Comparison of ENCODE assay signal across 9 cellular contexts in the genomic region with DNA sequence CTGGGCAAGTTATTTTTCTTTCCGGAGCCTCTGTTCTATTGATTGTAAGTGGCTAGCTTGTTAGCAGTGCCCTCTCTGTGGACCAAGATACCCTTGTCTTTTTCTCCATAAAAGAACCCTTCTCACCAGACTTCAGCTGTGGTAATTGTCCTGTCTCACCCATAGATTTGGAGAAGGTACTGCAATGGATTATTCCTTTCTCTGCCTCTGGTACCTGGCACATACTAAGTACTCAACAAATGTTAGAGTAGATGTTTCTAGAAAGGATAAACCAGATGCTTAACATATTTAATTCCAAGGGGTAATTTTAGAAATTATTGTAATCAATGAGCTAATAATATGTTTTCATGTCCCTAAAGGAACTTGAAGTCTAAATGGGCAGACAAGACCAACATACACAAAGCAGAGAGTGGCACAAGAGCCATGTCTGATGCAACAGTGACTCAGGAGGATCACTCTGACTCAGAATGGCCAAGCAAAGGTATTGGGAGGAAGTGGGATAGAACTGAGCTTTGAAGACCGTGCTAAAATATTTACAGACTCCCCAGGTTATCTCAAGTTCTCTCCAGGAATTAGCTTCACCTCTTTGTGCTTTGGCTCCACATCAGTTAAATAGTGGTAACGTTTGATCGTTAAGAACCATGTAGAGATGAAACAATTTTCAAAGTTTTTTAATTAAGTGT.
DNase-seq lines count a peak whose midpoint lies in the region; ATAC-seq and TF ChIP-seq lines count a peak whose summit lies in the region.
"Had no signal": no experiment of that assay in that cellular context is flagged by ENCODE, and none has a peak within 500 bp of the region (broad histone marks: within the 10 kb centered on the region; RNA-seq: fewer than 3 reads in every experiment).

No MANE protein-coding gene starts in this region.

- CTCF ChIA-PET in HEK293 (lab: Yijun Ruan, JAX), result no interaction called here
- CTCF ChIA-PET in A673 (lab: Charles Lee), result no interaction called here

- H3K9me3 Mint-ChIP-seq in natural killer cell, result peaks cover 0 to 5% of the 10 kb centered on the region in 2 donors

- H3K4me1 Mint-ChIP-seq in natural killer cell, result no peaks in the 10 kb centered on the region
- H3K4me1 Mint-ChIP-seq: IgD-negative memory B cell had no signal

- H3K4me3 Mint-ChIP-seq in natural killer cell, result no peak overlapping the region
- H3K4me3 Mint-ChIP-seq: IgD-negative memory B cell had no signal

- H3K36me3 ChIP-seq in HEK293 (ENCODE audit: control insufficient read depth in 2 of 2, insufficient read depth in 1 of 2, low read length in 2 of 2) (no peaks in the 10 kb centered on the region), A673 (ENCODE audit: insufficient read depth, low read length, poor library complexity, severe bottlenecking) (no peaks in the 10 kb centered on the region)

- H3K27ac Mint-ChIP-seq in natural killer cell, result no peak overlapping the region
- H3K27ac Mint-ChIP-seq: IgD-negative memory B cell had no signal

- H3K27ac ChIP-seq in HEK293 (ENCODE audit: extremely low read depth, low read depth, low read length) (no peak overlapping the region), A673 (ENCODE audit: low read depth, low read length, poor library complexity, severe bottlenecking) (no peak overlapping the region)

- DNase-seq in LHCN-M2 (ENCODE audit: low read depth) (peak; percentile 79), foreskin fibroblast (peak; percentile 68 to 88), T1000 (lab: John Stamatoyannopoulos, UW) (no peak), NCI-H774 (lab: John Stamatoyannopoulos, UW) (no peak), natural killer cell (no peak), A673 (ENCODE audit: low spot score) (no peak)

- ATAC-seq in GM18511 (IDR thresholded peaks at IDR 0.05; ENCODE audit: unreplicated experiment) (peak; percentile 90), natural killer cell (no peak)

- TF ChIP-seq CTCF in HEK293 (tag by site-specific recombination; IDR thresholded peaks at IDR 0.05) (no peak), foreskin fibroblast (IDR thresholded peaks at IDR 0.05; ENCODE audit: low read depth, low read length) (no peak), natural killer cell (IDR thresholded peaks at IDR 0.05) (no peak), A673 (conservative IDR thresholded peaks at IDR 0.05; ENCODE audit: low read depth, low read length) (no peak)

- H3K36me3 Mint-ChIP-seq in natural killer cell, result no peaks in the 10 kb centered on the region
- H3K36me3 Mint-ChIP-seq: IgD-negative memory B cell had no signal

- BruUV-seq in A673 (replicated peaks; lab: Mats Ljungman, UMichigan), result no TSS peak

- no peak overlapping the region for H3K4me3 ChIP-seq in HEK293 (ENCODE audit: low read depth, low read length)
- H3K4me3 ChIP-seq in foreskin fibroblast (ENCODE audit: low read depth in 1 of 2, low read length in 2 of 2), result no peak overlapping the region
- H3K4me3 ChIP-seq in A673 (ENCODE audit: low read depth, low read length, poor library complexity, severe bottlenecking), result no peak overlapping the region

- intact Hi-C loops in natural killer cell (cut with micrococcal nuclease), result no loop called here
- intact Hi-C loops in A673 (cut with micrococcal nuclease; ENCODE audit: unreplicated experiment), result no loop called here

- no peaks in the 10 kb centered on the region for H3K27me3 ChIP-seq in A673 (replicated peaks; ENCODE audit: insufficient read depth, low read depth, low read length, poor library complexity)

- H3K4me1 ChIP-seq in HEK293 (ENCODE audit: control insufficient read depth, insufficient read depth, low read length) (no peaks in the 10 kb centered on the region), A673 (ENCODE audit: insufficient read depth, low read length, poor library complexity, severe bottlenecking) (no peaks in the 10 kb centered on the region)

- H3K9me3 ChIP-seq in HEK293 (ENCODE audit: control insufficient read depth, insufficient read depth, low read depth, low read length) (no peaks in the 10 kb centered on the region), A673 (ENCODE audit: low read depth, low read length, poor library complexity, severe bottlenecking) (no peaks in the 10 kb centered on the region)

- POLR2A ChIA-PET in HEK293 (lab: Yijun Ruan, JAX), result no interaction called here
- POLR2A ChIA-PET in A673 (lab: Charles Lee; ENCODE audit: low non-redundant PET), result no interaction called here

- H3K27me3 Mint-ChIP-seq in natural killer cell (ENCODE audit: low read depth in 2 of 2), result peaks cover 0 to 3% of the 10 kb centered on the region in 2 donors

TF ChIP-seq in HEK293, 187 proteins besides CTCF, POLR2A, EP300 and RAD21:
- TF ChIP-seq ZNF692 (tag by site-specific recombination; IDR thresholded peaks at IDR 0.05), result no peak
- TF ChIP-seq ZNF292 (tag by site-specific recombination; IDR thresholded peaks at IDR 0.05; ENCODE audit: borderline replicate concordance, low read depth), result no peak
- peak; percentile 64 for TF ChIP-seq PRDM10 (tag by site-specific recombination; IDR thresholded peaks at IDR 0.05)
- no peak for TF ChIP-seq ZNF830 (tag by site-specific recombination; IDR thresholded peaks at IDR 0.05; ENCODE audit: low read depth)
- TF ChIP-seq, protein P1, sequence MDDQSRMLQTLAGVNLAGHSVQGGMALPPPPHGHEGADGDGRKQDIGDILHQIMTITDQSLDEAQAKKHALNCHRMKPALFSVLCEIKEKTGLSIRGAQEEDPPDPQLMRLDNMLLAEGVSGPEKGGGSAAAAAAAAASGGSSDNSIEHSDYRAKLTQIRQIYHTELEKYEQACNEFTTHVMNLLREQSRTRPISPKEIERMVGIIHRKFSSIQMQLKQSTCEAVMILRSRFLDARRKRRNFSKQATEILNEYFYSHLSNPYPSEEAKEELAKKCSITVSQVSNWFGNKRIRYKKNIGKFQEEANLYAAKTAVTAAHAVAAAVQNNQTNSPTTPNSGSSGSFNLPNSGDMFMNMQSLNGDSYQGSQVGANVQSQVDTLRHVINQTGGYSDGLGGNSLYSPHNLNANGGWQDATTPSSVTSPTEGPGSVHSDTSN (CRISPR knock-in tag; IDR thresholded peaks at IDR 0.05), result no peak
TF ChIP-seq in HEK293: peak in this region for 1.

Comparison
In these comparisons a context has a peak if more than half of its experiments do, and no peak if none do; other contexts are left out.
1. DNase-seq: peak in LHCN-M2 (single experiment) and foreskin fibroblast (2 of 2); none in T1000 (single experiment), NCI-H774 (single experiment), natural killer cell (single experiment) and A673 (single experiment).